In the genomic region with DNA sequence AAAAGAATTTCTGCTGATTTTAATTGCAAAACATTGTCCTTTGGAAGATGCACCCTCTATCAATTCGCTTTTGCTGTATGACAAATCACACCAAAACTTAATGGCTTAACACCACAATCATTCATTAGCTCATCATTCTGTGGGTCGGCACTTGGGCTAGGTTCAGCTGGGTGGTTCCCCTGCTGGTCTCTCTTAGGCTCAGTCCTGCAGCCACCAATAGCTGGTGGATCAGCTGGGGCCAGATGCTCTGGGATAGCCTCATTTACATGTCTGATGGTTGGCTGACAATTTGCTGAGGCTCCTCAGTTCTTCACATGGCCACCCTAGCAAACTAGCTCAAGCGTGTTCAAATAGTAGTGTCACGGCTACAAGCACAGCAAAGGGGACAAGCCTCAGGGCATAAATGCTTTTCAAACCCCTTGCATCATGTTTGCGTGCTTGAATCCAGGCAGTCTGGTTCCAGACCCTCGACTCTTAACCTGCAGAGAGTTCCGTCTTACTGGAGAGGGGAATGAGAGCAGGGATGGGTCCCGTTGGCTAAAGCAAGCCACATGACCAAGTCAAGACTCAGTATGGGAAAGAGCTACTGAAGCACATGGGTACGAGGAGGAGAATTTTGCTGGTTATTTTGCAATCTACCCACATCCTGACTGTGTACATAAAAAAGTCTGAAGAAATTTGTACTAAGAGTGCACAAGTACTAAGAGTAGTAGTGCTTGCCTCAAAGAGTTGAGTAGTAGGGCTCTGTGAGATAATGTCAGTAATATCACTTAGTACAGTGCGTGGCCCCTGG, we compare ENCODE assay signal across 1 cellular context.
TF ChIP-seq lines count a peak whose summit lies in the region.

No MANE protein-coding gene starts in this region.

TF ChIP-seq in HepG2, 621 proteins besides CTCF, POLR2A, EP300 and RAD21:
- TF ChIP-seq RBM22 (optimal IDR thresholded peaks at IDR 0.05; ENCODE audit: low read length), result no peak
- TF ChIP-seq ZNF331 (CRISPR knock-in tag; IDR thresholded peaks at IDR 0.05), result peak; percentile 18; the same call in 1 of the 2 replicates
- TF ChIP-seq, protein P1, sequence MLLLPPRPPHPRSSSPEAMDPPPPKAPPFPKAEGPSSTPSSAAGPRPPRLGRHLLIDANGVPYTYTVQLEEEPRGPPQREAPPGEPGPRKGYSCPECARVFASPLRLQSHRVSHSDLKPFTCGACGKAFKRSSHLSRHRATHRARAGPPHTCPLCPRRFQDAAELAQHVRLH (CRISPR knock-in tag; IDR thresholded peaks at IDR 0.05; ENCODE audit: borderline replicate concordance, low read depth), result no peak
TF ChIP-seq in HepG2: peak in this region for 1.
